21 cellular contexts compared by ENCODE assay signal in the genomic region with DNA sequence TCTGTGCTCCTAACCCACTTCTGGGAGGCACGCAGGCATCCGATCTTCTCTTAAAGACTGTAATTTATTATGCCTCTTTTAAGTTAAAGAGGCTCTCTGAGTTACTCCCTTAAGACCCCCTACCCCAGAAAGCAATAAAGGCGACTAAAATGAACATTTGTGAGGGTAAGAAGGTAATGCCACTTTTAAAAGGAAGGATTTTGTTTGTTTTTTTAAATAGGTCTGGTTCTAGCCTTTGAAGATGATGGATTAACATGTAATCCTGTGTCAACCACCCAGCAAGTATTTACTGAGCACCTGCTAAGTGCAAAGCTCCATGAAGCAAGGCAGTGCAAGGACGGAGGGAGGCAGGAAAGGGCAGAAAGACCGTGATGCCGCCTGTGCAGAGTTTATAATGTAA.
"Had no signal": no experiment of that assay in that cellular context is flagged by ENCODE, and none has a peak within 500 bp of the region (broad histone marks: within the 10 kb centered on the region; RNA-seq: fewer than 3 reads in every experiment).

No MANE protein-coding gene starts in this region.

- H3K4me1 ChIP-seq: parathyroid adenoma had no signal

- ATAC-seq: activated CD8-positive, alpha-beta memory T cell treated with anti-CD3 and anti-CD28 coated beads, Interleukin-2, amount 10 ng/mL, durations not matched to agents 7 days and 5 days; activated T-helper 17 cell treated with anti-CD3 and anti-CD28 coated beads, Interleukin-2, amount 50 U/mL, for 72 hours; esophagus mucosa; gastroesophageal sphincter; heart left ventricle; naive thymus-derived CD4-positive, alpha-beta T cell; sciatic nerve; stimulated activated naive CD8-positive, alpha-beta T cell treated with anti-CD3 and anti-CD28 coated beads, Interleukin-15, amount 100 ng/mL, for 72 hours had no signal

- FAIRE-seq: endometrium had no signal

- H2AFZ ChIP-seq: parathyroid adenoma had no signal

- H3K79me2 ChIP-seq: parathyroid adenoma had no signal

- H3K4me2 ChIP-seq: smooth muscle cell had no signal

- H3K36me3 ChIP-seq: gastroesophageal sphincter, left ventricle myocardium inferior, suprapubic skin had no signal

- H3K9me3 ChIP-seq: gastroesophageal sphincter, suprapubic skin had no signal

- H3K4me3 ChIP-seq: dorsolateral prefrontal cortex, gastroesophageal sphincter, heart left ventricle, left ventricle myocardium inferior, smooth muscle cell, suprapubic skin had no signal

- H3K27me3 ChIP-seq: dorsolateral prefrontal cortex, gastroesophageal sphincter, heart left ventricle, suprapubic skin had no signal

- DNase-seq: activated CD4-positive, alpha-beta memory T cell treated with anti-CD3 and anti-CD28 coated beads for 36 hours; activated CD8-positive, alpha-beta memory T cell treated with anti-CD3 and anti-CD28 coated beads, Interleukin-2, amount 10 ng/mL, durations not matched to agents 7 days and 5 days; activated naive CD4-positive, alpha-beta T cell; activated naive CD8-positive, alpha-beta T cell treated with anti-CD3 and anti-CD28 coated beads, Interleukin-2, amount 10 ng/mL, durations not matched to agents 7 days and 5 days; amygdala; caudate nucleus; dorsolateral prefrontal cortex; heart left ventricle; left ventricle myocardium inferior; naive thymus-derived CD4-positive, alpha-beta T cell; stimulated activated CD4-positive, alpha-beta T cell treated with anti-CD3 and anti-CD28 coated beads, Interleukin-4, amount 100 ng/mL, for 1 hour; stimulated activated naive CD8-positive, alpha-beta T cell treated with anti-CD3 and anti-CD28 coated beads, Interleukin-15, amount 100 ng/mL, for 72 hours; trophoblast cell had no signal

- H3K27ac ChIP-seq: dorsolateral prefrontal cortex, gastroesophageal sphincter, heart left ventricle, left ventricle myocardium inferior, parathyroid adenoma, suprapubic skin had no signal

- H3K9ac ChIP-seq: parathyroid adenoma had no signal
